8 cellular contexts compared by ENCODE assay signal in the genomic region with DNA sequence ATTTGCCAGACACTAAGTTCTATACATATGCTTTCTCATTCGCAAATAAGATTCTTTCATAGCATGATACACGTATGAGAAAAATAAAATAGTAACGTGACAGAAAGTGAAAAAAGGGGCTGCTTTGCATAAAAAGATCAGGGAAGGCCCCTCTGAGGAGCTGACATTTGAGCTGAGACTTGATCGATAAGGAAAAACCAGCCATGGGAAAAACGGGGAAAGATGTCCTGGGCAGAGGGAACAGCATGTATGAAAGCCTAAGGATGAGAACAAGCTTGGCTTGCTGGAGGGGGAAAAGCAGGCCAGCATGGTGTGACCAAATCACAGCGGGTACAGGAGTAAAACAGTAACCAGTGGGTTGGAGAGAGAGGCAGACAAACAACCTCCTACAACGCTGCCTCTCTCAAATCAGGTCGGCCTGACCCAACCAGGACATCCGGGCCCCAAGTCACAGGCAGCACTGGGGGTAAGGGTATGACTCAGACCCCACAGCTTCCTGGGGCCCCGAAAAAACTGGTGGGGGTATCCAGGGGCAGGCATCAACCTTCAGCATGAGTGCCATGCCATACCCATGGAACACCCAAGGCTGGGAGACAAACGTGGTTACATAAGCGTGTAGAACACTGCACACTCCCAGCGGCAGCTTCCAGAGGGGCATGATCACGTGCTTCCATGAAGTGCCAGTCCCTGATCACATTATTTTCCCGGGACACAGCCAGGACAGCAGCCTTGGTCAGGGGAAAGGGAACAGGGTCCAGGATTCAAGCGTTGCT. TPM values are rescaled to one million over a fixed set of nuclear protein-coding genes. Genes with fewer than 3 reads are reported as not detected.
A peak's percentile ranks its signal among the peaks of the same experiment; 100 is the strongest.
DNase-seq lines count a peak whose midpoint lies in the region; ATAC-seq and TF ChIP-seq lines count a peak whose summit lies in the region.

No MANE protein-coding gene starts in this region.

- H3K36me3 ChIP-seq in DND-41 (ENCODE audit: insufficient read depth, low read length) = peaks cover 22% of the 10 kb centered on the region
- H3K36me3 ChIP-seq in OCI-LY1 (ENCODE audit: insufficient read depth, low read length) = peaks cover 54% of the 10 kb centered on the region
- peaks cover 22% of the 10 kb centered on the region for H3K36me3 ChIP-seq in neutrophil

- peaks cover 85% of the 10 kb centered on the region for H3K79me2 ChIP-seq in DND-41 (ENCODE audit: insufficient read depth, low read length)
- H3K79me2 ChIP-seq in OCI-LY1 (ENCODE audit: insufficient read depth, low read length) = peaks cover 67% of the 10 kb centered on the region

- H4K20me1 ChIP-seq in DND-41 (ENCODE audit: insufficient read depth, low read length) (peaks cover 45% of the 10 kb centered on the region), OCI-LY1 (ENCODE audit: insufficient read depth, low read length) (no peaks in the 10 kb centered on the region)

- H3K27me3 ChIP-seq in DND-41 (ENCODE audit: insufficient read depth, low read length, poor library complexity) (no peaks in the 10 kb centered on the region), OCI-LY1 (ENCODE audit: insufficient read depth, low read length) (no peaks in the 10 kb centered on the region), neutrophil (no peaks in the 10 kb centered on the region)

- H3K27ac ChIP-seq in DND-41 (ENCODE audit: low read length) = no peak overlapping the region
- H3K27ac ChIP-seq in OCI-LY1 (ENCODE audit: low read depth, low read length, poor library complexity, severe bottlenecking) = peak overlapping the region; percentile 83
- peak overlapping the region; percentile 100 for H3K27ac ChIP-seq in neutrophil

- DNase-seq in DND-41 (no peak), cerebellar cortex (ENCODE audit: low spot score) (no peak), left colon (no peak), CD1c-positive myeloid dendritic cell (ENCODE audit: extremely low spot score) (no peak)
- peak in 3 of 4 experiments; percentile 16 to 25 (median 20) for DNase-seq in activated naive CD4-positive, alpha-beta T cell (lab: John Stamatoyannopoulos, UW)

- H3K9ac ChIP-seq in DND-41 (ENCODE audit: low read depth, low read length) (no peak overlapping the region), OCI-LY1 (ENCODE audit: low read length) (peak overlapping the region; percentile 96)

- ATAC-seq in DND-41 (ENCODE audit: insufficient read depth, low read depth) (no peak), GM21528 (IDR thresholded peaks at IDR 0.05; ENCODE audit: low FRiP score, unreplicated experiment) (peak; percentile 61), left colon (no peak)

- no peaks in the 10 kb centered on the region for H3K9me2 ChIP-seq in OCI-LY1 (ENCODE audit: low read depth, low read length)

- TF ChIP-seq CTCF in DND-41 (IDR thresholded peaks at IDR 0.05; ENCODE audit: borderline replicate concordance, extremely low read depth, low read length, poor library complexity, severe bottlenecking) (no peak), OCI-LY1 (IDR thresholded peaks at IDR 0.05; ENCODE audit: low read length) (no peak), neutrophil (IDR thresholded peaks at IDR 0.05) (no peak)

- H3F3A ChIP-seq in OCI-LY1 (ENCODE audit: insufficient read depth, low read length) = no peaks in the 10 kb centered on the region

- no peak overlapping the region for H2AFZ ChIP-seq in DND-41 (ENCODE audit: low read depth, low read length)
- no peak overlapping the region for H2AFZ ChIP-seq in OCI-LY1 (ENCODE audit: low read length)

- H3K9me3 ChIP-seq in DND-41 (ENCODE audit: insufficient read depth, low read length, severe bottlenecking) (no peaks in the 10 kb centered on the region), OCI-LY1 (ENCODE audit: low read length) (no peaks in the 10 kb centered on the region), neutrophil (no peaks in the 10 kb centered on the region)

- intact Hi-C loops in left colon (cut with DNase I, micrococcal nuclease) = no loop called here

- peak overlapping the region; percentile 42 for H3K4me2 ChIP-seq in DND-41 (ENCODE audit: insufficient read depth, low read length)
- peak overlapping the region; percentile 100 for H3K4me2 ChIP-seq in OCI-LY1 (ENCODE audit: low read length)

- H3K4me3 ChIP-seq in DND-41 (ENCODE audit: low read depth in 1 of 2, low read length in 2 of 2) (no peak overlapping the region), OCI-LY1 (ENCODE audit: low read depth, low read length, poor library complexity, severe bottlenecking) (peak overlapping the region; percentile 86), neutrophil (ENCODE audit: low read depth in 1 of 2, low read length in 1 of 2) (peak overlapping the region; percentile 96 to 97)

- H3K4me1 ChIP-seq in DND-41 (ENCODE audit: insufficient read depth, low read length) = peaks cover 44% of the 10 kb centered on the region
- peaks cover 68% of the 10 kb centered on the region for H3K4me1 ChIP-seq in OCI-LY1 (ENCODE audit: insufficient read depth, low read length, severe bottlenecking)
- peaks cover 71 to 73% of the 10 kb centered on the region in 2 experiments for H3K4me1 ChIP-seq in neutrophil (ENCODE audit: control insufficient read depth in 1 of 2, insufficient read depth in 1 of 2, low read depth in 1 of 2, low read length in 1 of 2)

RNA-seq across cellular contexts. Expression of a gene that starts 2.2 kb away (rescaled TPM):
- 100 to 1,000 TPM; 200 to 215 TPM for total RNA-seq in left colon

RNA-seq across cellular contexts. Expression of a gene that starts 58.3 kb away (rescaled TPM):
- total RNA-seq in left colon = 100 to 1,000 TPM; 106 to 174 TPM

Comparison
In these comparisons a context has a peak if more than half of its experiments do, and no peak if none do; other contexts are left out.
1. DNase-seq: peak in activated naive CD4-positive, alpha-beta T cell (3 of 4); none in DND-41 (single experiment), cerebellar cortex (single experiment), left colon (0 of 2) and CD1c-positive myeloid dendritic cell (single experiment).
2. H3K4me3 ChIP-seq: peak in OCI-LY1 (single experiment) and neutrophil (2 of 2); none in DND-41 (0 of 2).